In genomic region chr12:104372048-104372720, GRCh38 we compare ENCODE assay signal across 11 cellular contexts.
DNase-seq lines count a peak whose midpoint lies in the region; ATAC-seq and TF ChIP-seq lines count a peak whose summit lies in the region.
"Had no signal": no experiment of that assay in that cellular context is flagged by ENCODE, and none has a peak within 500 bp of the region (broad histone marks: within the 10 kb centered on the region; RNA-seq: fewer than 3 reads in every experiment).

No MANE protein-coding gene starts in this region.

- peak; percentile 94 to 98 (median 97) for ATAC-seq in natural killer cell
- no peak for ATAC-seq in HG02759 (IDR thresholded peaks at IDR 0.05; ENCODE audit: unreplicated experiment)

- intact Hi-C loops in natural killer cell (cut with micrococcal nuclease) = no loop called here

- H3K36me3 Mint-ChIP-seq in natural killer cell = no peaks in the 10 kb centered on the region
- peaks cover 3% of the 10 kb centered on the region for H3K36me3 Mint-ChIP-seq in progenitor cell of endocrine pancreas (ENCODE audit: insufficient read depth)
- H3K36me3 Mint-ChIP-seq in chondrocyte (ENCODE audit: low read depth) = peaks cover 7% of the 10 kb centered on the region

- peaks cover 17 to 19% of the 10 kb centered on the region in 2 donors for H3K4me1 Mint-ChIP-seq in natural killer cell
- peaks cover 3% of the 10 kb centered on the region for H3K4me1 Mint-ChIP-seq in progenitor cell of endocrine pancreas (ENCODE audit: low read depth)
- peaks cover 17% of the 10 kb centered on the region for H3K4me1 Mint-ChIP-seq in chondrocyte (ENCODE audit: low read depth)

- H3K4me3 Mint-ChIP-seq in natural killer cell (no peak overlapping the region), progenitor cell of endocrine pancreas (ENCODE audit: low read depth) (no peak overlapping the region), chondrocyte (ENCODE audit: unreplicated experiment) (no peak overlapping the region)

- TF ChIP-seq CTCF in natural killer cell (IDR thresholded peaks at IDR 0.05) = no peak
- TF ChIP-seq CTCF in progenitor cell of endocrine pancreas (IDR thresholded peaks at IDR 0.05; ENCODE audit: unreplicated experiment) = no peak
- TF ChIP-seq CTCF in chondrocyte (IDR thresholded peaks at IDR 0.05) = no peak

- H3K27me3 Mint-ChIP-seq in natural killer cell (ENCODE audit: low read depth in 2 of 2) = no peaks in the 10 kb centered on the region
- peaks cover 3% of the 10 kb centered on the region for H3K27me3 Mint-ChIP-seq in progenitor cell of endocrine pancreas
- H3K27me3 Mint-ChIP-seq in chondrocyte (ENCODE audit: low read depth) = no peaks in the 10 kb centered on the region

- DNase-seq in EL (peak; percentile 42), M059J (ENCODE audit: low read depth) (peak; percentile 66), natural killer cell (peak; percentile 23), progenitor cell of endocrine pancreas (ENCODE audit: low spot score, unreplicated experiment) (no peak), chondrocyte (ENCODE audit: low spot score) (no peak), dedifferentiated amniotic fluid mesenchymal stem cell (ENCODE audit: extremely low spot score) (no peak)
- DNase-seq in activated CD8-positive, alpha-beta memory T cell treated with anti-CD3 and anti-CD28 coated beads, Interleukin-2, amount 50 U/mL, for 4 hours = peak; percentile 26
- DNase-seq: cerebellar nuclear complex; NK-92 treated with Interleukin-12 subunit alpha and Interleukin-12 subunit beta, amount 100 ng/mL, for 24 hours; substantia nigra had no signal

- H3K9me3 Mint-ChIP-seq in natural killer cell (peaks cover 0 to 3% of the 10 kb centered on the region in 2 donors), progenitor cell of endocrine pancreas (ENCODE audit: low read depth) (peaks cover 10% of the 10 kb centered on the region), chondrocyte (ENCODE audit: low read depth) (peaks cover 9% of the 10 kb centered on the region)

- H3K27ac Mint-ChIP-seq in natural killer cell (peak overlapping the region in 1 of 2 donors; percentile 43), progenitor cell of endocrine pancreas (no peak overlapping the region), chondrocyte (ENCODE audit: unreplicated experiment) (no peak overlapping the region)

Comparison
In these comparisons a context has a peak if more than half of its experiments do, and no peak if none do; other contexts are left out.
1. DNase-seq: peak in EL (single experiment), M059J (single experiment), activated CD8-positive, alpha-beta memory T cell treated with anti-CD3 and anti-CD28 coated beads, Interleukin-2, amount 50 U/mL, for 4 hours (single experiment) and natural killer cell (single experiment); none in progenitor cell of endocrine pancreas (single experiment), chondrocyte (single experiment) and dedifferentiated amniotic fluid mesenchymal stem cell (single experiment).